11 cellular contexts compared by ENCODE assay signal in genomic region chr15:70451861-70452653, GRCh38.
DNase-seq lines count a peak whose midpoint lies in the region; ATAC-seq and FAIRE-seq lines count a peak whose summit lies in the region.
"Had no signal": no experiment of that assay in that cellular context is flagged by ENCODE, and none has a peak within 500 bp of the region (broad histone marks: within the 10 kb centered on the region; RNA-seq: fewer than 3 reads in every experiment).

No MANE protein-coding gene starts in this region.

- no peaks in the 10 kb centered on the region for H3K36me3 ChIP-seq in HUES64 (ENCODE audit: insufficient read depth, low read length)
- H3K36me3 ChIP-seq: ascending aorta had no signal

- no peak for FAIRE-seq in HTR-8/SVneo (lab: Jason Lieb, UNC)

- no peak overlapping the region for H3K27ac ChIP-seq in HUES64 (ENCODE audit: low read depth, low read length)
- H3K27ac ChIP-seq: ascending aorta, parathyroid adenoma had no signal

- H3K4me3 ChIP-seq in HUES64 (ENCODE audit: low read length): peak overlapping the region; percentile 37
- H3K4me3 ChIP-seq: ascending aorta had no signal

- POLR2A ChIA-PET in T-cell (lab: Charles Lee): interaction anchor here (0.6 kb wide), 2 partner anchors 218 to 410 kb away, joined by 3 to 5 read pairs; no protein-coding TSS in a partner anchor

- peak overlapping the region in 2 of 3 donors; percentile 9 to 53 for H3K4me3 Mint-ChIP-seq in T-cell
- H3K4me3 Mint-ChIP-seq in activated naive CD8-positive, alpha-beta T cell treated with anti-CD3 and anti-CD28 coated beads, Interleukin-2, amount 50 U/mL, for 24 hours: no peak overlapping the region

- H3K36me3 Mint-ChIP-seq in T-cell: no peaks in the 10 kb centered on the region
- no peaks in the 10 kb centered on the region for H3K36me3 Mint-ChIP-seq in activated naive CD8-positive, alpha-beta T cell treated with anti-CD3 and anti-CD28 coated beads, Interleukin-2, amount 50 U/mL, for 24 hours (ENCODE audit: low read depth)

- H3K27me3 ChIP-seq in HUES64 (ENCODE audit: insufficient read depth, low read length): peaks cover 13% of the 10 kb centered on the region
- H3K27me3 ChIP-seq: ascending aorta had no signal

- ATAC-seq in T-cell (replicated peaks in 1 of 4) (peak; percentile 56 to 71 (median 64)), HG02938 (IDR thresholded peaks at IDR 0.05; ENCODE audit: unreplicated experiment) (no peak), GM19395 (IDR thresholded peaks at IDR 0.05; ENCODE audit: unreplicated experiment) (no peak)
- ATAC-seq in activated naive CD8-positive, alpha-beta T cell treated with anti-CD3 and anti-CD28 coated beads, Interleukin-2, amount 50 U/mL, for 24 hours: peak; percentile 33

- CTCF ChIA-PET in T-cell (lab: Charles Lee): no interaction called here

- H3K27me3 Mint-ChIP-seq in T-cell: peaks cover 0 to 11% of the 10 kb centered on the region in 2 donors
- H3K27me3 Mint-ChIP-seq in activated naive CD8-positive, alpha-beta T cell treated with anti-CD3 and anti-CD28 coated beads, Interleukin-2, amount 50 U/mL, for 24 hours: peaks cover 31% of the 10 kb centered on the region

- peaks cover 15% of the 10 kb centered on the region; the same call in 1 of the 2 replicates for H3K4me1 ChIP-seq in HUES64 (ENCODE audit: insufficient read depth, low read length)
- H3K4me1 ChIP-seq: ascending aorta, parathyroid adenoma had no signal

- no peak overlapping the region for H3K9ac ChIP-seq in HUES64 (ENCODE audit: low read depth, low read length)
- H3K9ac ChIP-seq: parathyroid adenoma had no signal

- no peaks in the 10 kb centered on the region for H3K9me3 ChIP-seq in HUES64 (ENCODE audit: insufficient read depth, low read depth, low read length)
- H3K9me3 ChIP-seq: ascending aorta had no signal

- H3K4me1 Mint-ChIP-seq in T-cell: peaks cover 44 to 63% (median 47%) of the 10 kb centered on the region in 3 donors
- H3K4me1 Mint-ChIP-seq in activated naive CD8-positive, alpha-beta T cell treated with anti-CD3 and anti-CD28 coated beads, Interleukin-2, amount 50 U/mL, for 24 hours: peaks cover 36% of the 10 kb centered on the region

- peak overlapping the region in 1 of 2 donors; percentile 22 for H3K27ac Mint-ChIP-seq in T-cell
- H3K27ac Mint-ChIP-seq in activated naive CD8-positive, alpha-beta T cell treated with anti-CD3 and anti-CD28 coated beads, Interleukin-2, amount 50 U/mL, for 24 hours: no peak overlapping the region

- DNase-seq in T-cell (peak in 23 of 34 experiments; percentile 16 to 61 (median 39)), GM19238 (ENCODE audit: insufficient read length, low spot score) (no peak), HTR-8/SVneo (ENCODE audit: insufficient read length, low spot score) (no peak)
- peak; percentile 30 for DNase-seq in activated naive CD8-positive, alpha-beta T cell treated with anti-CD3 and anti-CD28 coated beads, Interleukin-2, amount 50 U/mL, for 24 hours
- peak; percentile 41 for DNase-seq in stimulated activated CD4-positive, alpha-beta T cell treated with anti-CD3 and anti-CD28 coated beads, Interleukin-15, amount 100 ng/mL, for 24 hours
- DNase-seq: T-helper 9 cell had no signal

- H3K9me3 Mint-ChIP-seq in T-cell: no peaks in the 10 kb centered on the region
- H3K9me3 Mint-ChIP-seq in activated naive CD8-positive, alpha-beta T cell treated with anti-CD3 and anti-CD28 coated beads, Interleukin-2, amount 50 U/mL, for 24 hours: no peaks in the 10 kb centered on the region

- 9% methylated on average over 24 of the region's 25 CpGs for WGBS in HUES64

Comparison
In these comparisons a context has a peak if more than half of its experiments do, and no peak if none do; other contexts are left out.
1. ATAC-seq: peak in T-cell (4 of 4) and activated naive CD8-positive, alpha-beta T cell treated with anti-CD3 and anti-CD28 coated beads, Interleukin-2, amount 50 U/mL, for 24 hours (single experiment); none in HG02938 (single experiment) and GM19395 (single experiment).
2. DNase-seq: peak in T-cell (23 of 34), activated naive CD8-positive, alpha-beta T cell treated with anti-CD3 and anti-CD28 coated beads, Interleukin-2, amount 50 U/mL, for 24 hours (single experiment) and stimulated activated CD4-positive, alpha-beta T cell treated with anti-CD3 and anti-CD28 coated beads, Interleukin-15, amount 100 ng/mL, for 24 hours (single experiment); none in GM19238 (single experiment) and HTR-8/SVneo (single experiment).